In the genomic region with DNA sequence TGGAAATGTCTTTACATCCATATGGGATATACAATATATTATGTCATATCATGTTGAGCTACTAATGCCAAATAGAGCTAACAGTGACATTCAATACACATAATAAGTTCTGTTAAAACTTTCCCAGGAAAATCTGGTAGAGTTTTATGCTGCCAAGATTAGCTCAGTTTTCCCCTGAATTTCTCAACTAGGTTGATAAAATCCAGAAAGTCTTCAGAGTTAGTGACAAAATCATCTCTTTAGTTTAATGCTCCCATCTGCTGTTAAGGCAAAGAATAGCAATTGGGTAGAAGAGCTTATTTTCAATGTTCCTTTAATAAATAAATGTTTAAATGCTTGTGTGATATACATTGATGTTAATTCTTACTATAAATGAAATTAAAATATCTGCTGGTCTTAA, we compare ENCODE assay signal across 13 cellular contexts. TPM values are rescaled to one million over a fixed set of nuclear protein-coding genes. Genes with fewer than 3 reads are reported as not detected.
DNase-seq lines count a peak whose midpoint lies in the region; ATAC-seq, FAIRE-seq and TF ChIP-seq lines count a peak whose summit lies in the region.
"Had no signal": no experiment of that assay in that cellular context is flagged by ENCODE, and none has a peak within 500 bp of the region (broad histone marks: within the 10 kb centered on the region; RNA-seq: fewer than 3 reads in every experiment).

No MANE protein-coding gene starts in this region.

- H3K27me3 ChIP-seq in Panc1 (ENCODE audit: control insufficient read depth, insufficient read depth, low read length): no peaks in the 10 kb centered on the region
- H3K27me3 ChIP-seq: Peyer's patch had no signal

- H3K4me3 ChIP-seq in Panc1 (ENCODE audit: low read depth in 2 of 2, low read length in 2 of 2) (no peak overlapping the region), fibroblast of mammary gland (ENCODE audit: control insufficient read depth, low read depth, low read length) (no peak overlapping the region), retinal pigment epithelial cell (ENCODE audit: low read length) (no peak overlapping the region)
- H3K4me3 ChIP-seq: Peyer's patch had no signal

- FAIRE-seq in D721Med (lab: Jason Lieb, UNC): no peak

- H3K4me1 ChIP-seq in Panc1 (ENCODE audit: control insufficient read depth, insufficient read depth, low read length): peaks cover 6% of the 10 kb centered on the region; the same call in 1 of the 2 replicates
- H3K4me1 ChIP-seq: Peyer's patch had no signal

- in situ Hi-C loops in Panc1 (cut with HindIII; ENCODE audit: low pct_unique_long_range_greater_than_20kb, low sequenced_read_pairs): no loop called here

- H3K27ac ChIP-seq in Panc1 (ENCODE audit: low read length): no peak overlapping the region

- intact Hi-C loops in Panc1 (cut with micrococcal nuclease; ENCODE audit: unreplicated experiment): loop anchor here (2.0 to 10.0 kb wide), 3 partner anchors 318 to 459 kb away; no protein-coding TSS in a partner anchor

- ATAC-seq in Panc1 (no peak), GM21447 (IDR thresholded peaks at IDR 0.05; ENCODE audit: unreplicated experiment) (no peak), GM18907 (IDR thresholded peaks at IDR 0.05; ENCODE audit: unreplicated experiment) (no peak), GM19328 (IDR thresholded peaks at IDR 0.05; ENCODE audit: unreplicated experiment) (no peak)

- H3K9me3 Mint-ChIP-seq in glutamatergic neuron (ENCODE audit: unreplicated experiment): no peaks in the 10 kb centered on the region

- no peak overlapping the region for H3K4me3 Mint-ChIP-seq in glutamatergic neuron (ENCODE audit: unreplicated experiment)

- CTCF ChIA-PET in Panc1 (lab: Charles Lee): no interaction called here

- no peaks in the 10 kb centered on the region for H3K4me1 Mint-ChIP-seq in glutamatergic neuron (ENCODE audit: low read depth, unreplicated experiment)

- H3K36me3 Mint-ChIP-seq in glutamatergic neuron (ENCODE audit: unreplicated experiment): no peaks in the 10 kb centered on the region

- no peak overlapping the region for H3K27ac Mint-ChIP-seq in glutamatergic neuron (ENCODE audit: unreplicated experiment)

- H3K36me3 ChIP-seq in Panc1 (ENCODE audit: control insufficient read depth, insufficient read depth, low read length): no peaks in the 10 kb centered on the region; the same call in 1 of the 2 replicates

- TF ChIP-seq CTCF in D721Med (IDR thresholded peaks at IDR 0.05; ENCODE audit: insufficient read depth, missing control alignments) (peak; percentile 48), Panc1 (IDR thresholded peaks at IDR 0.05) (peak; percentile 14; the same call in 1 of the 2 replicates), fibroblast of mammary gland (conservative IDR thresholded peaks at IDR 0.05; ENCODE audit: control insufficient read depth, insufficient read depth, low read depth, low read length) (peak; percentile 41), retinal pigment epithelial cell (conservative IDR thresholded peaks at IDR 0.05; ENCODE audit: low read depth, low read length) (peak; percentile 58), glutamatergic neuron (IDR thresholded peaks at IDR 0.05; ENCODE audit: partially characterized antibody, unreplicated experiment) (no peak)

- DNase-seq in D721Med (ENCODE audit: insufficient read length, low spot score): no peak
- no peak for DNase-seq in Panc1 (ENCODE audit: low read depth, low spot score)
- peak; percentile 84 for DNase-seq in fibroblast of mammary gland (ENCODE audit: low read depth)
- no peak for DNase-seq in retinal pigment epithelial cell (ENCODE audit: low read depth)
- no peak for DNase-seq in glutamatergic neuron
- DNase-seq: central memory CD4-positive, alpha-beta T cell; GOT3; Peyer's patch; stimulated activated CD4-positive, alpha-beta T cell treated with anti-CD3 and anti-CD28 coated beads, Interleukin-4, amount 100 ng/mL, for 1 hour had no signal

- POLR2A ChIA-PET in Panc1 (lab: Charles Lee): no interaction called here

- no peaks in the 10 kb centered on the region for H3K9me3 ChIP-seq in Panc1 (ENCODE audit: control insufficient read depth, insufficient read depth, low read depth, low read length)
- H3K9me3 ChIP-seq: Peyer's patch had no signal

- H3K27me3 Mint-ChIP-seq in glutamatergic neuron (ENCODE audit: unreplicated experiment): no peaks in the 10 kb centered on the region

- no TSS peak for BruUV-seq in Panc1 (replicated peaks; lab: Mats Ljungman, UMichigan)

RNA-seq across cellular contexts. Expression of a gene that starts 10.0 kb away (rescaled TPM):
- total RNA-seq in Panc1 (2021; ENCODE audit: unreplicated experiment) (6.9 TPM), glutamatergic neuron (ENCODE audit: unreplicated experiment) (not detected)
- 5.7 TPM for polyA plus RNA-seq in Panc1 (2012; ENCODE audit: insufficient read length)
- total RNA-seq: HT1080 had no signal
